ENCODE assay signal across 23 cellular contexts in genomic region chr5:41345295-41345694, GRCh38.
"Had no signal": no experiment of that assay in that cellular context is flagged by ENCODE, and none has a peak within 500 bp of the region (broad histone marks: within the 10 kb centered on the region; RNA-seq: fewer than 3 reads in every experiment).

No MANE protein-coding gene starts in this region.

- H3K27me3 ChIP-seq: foreskin keratinocyte, gastroesophageal sphincter, heart left ventricle, hepatocyte, right atrium auricular region, sigmoid colon, stomach, testis, tibial artery had no signal

- H3K27ac ChIP-seq: dorsolateral prefrontal cortex, foreskin keratinocyte, gastroesophageal sphincter, hepatocyte, parathyroid adenoma, prostate gland, sigmoid colon, stomach, testis, tibial artery had no signal

- H3K4me1 ChIP-seq: foreskin keratinocyte, gastroesophageal sphincter, parathyroid adenoma, prostate gland, sigmoid colon had no signal

- H3K79me2 ChIP-seq: hepatocyte, parathyroid adenoma had no signal

- H3K4me3 ChIP-seq: dorsolateral prefrontal cortex, gastroesophageal sphincter, heart left ventricle, hepatocyte, mucosa of descending colon, prostate gland, right atrium auricular region, sigmoid colon, stomach, testis, tibial artery had no signal

- H3K4me2 ChIP-seq: hepatocyte had no signal

- H3K9ac ChIP-seq: parathyroid adenoma had no signal

- H3K9me3 ChIP-seq: gastroesophageal sphincter, heart left ventricle, mucosa of descending colon, prostate gland, right atrium auricular region, sigmoid colon, stomach, testis, tibial artery had no signal

- DNase-seq: dorsolateral prefrontal cortex; effector CD4-positive, alpha-beta T cell; foreskin keratinocyte; heart left ventricle; kidney; mesenchymal stem cell; mucosa of descending colon; naive B cell; sigmoid colon; stimulated activated CD4-positive, alpha-beta T cell treated with anti-CD3 and anti-CD28 coated beads, Interleukin-2, amount 100 ng/mL, for 24 hours; stimulated activated CD4-positive, alpha-beta T cell treated with anti-CD3 and anti-CD28 coated beads, Interleukin-4, amount 100 ng/mL, for 24 hours; stimulated activated naive CD4-positive, alpha-beta T cell treated with Interleukin-2 at 50 U/mL for 16 hours; stomach; testis; tibial artery had no signal

- ATAC-seq: foreskin keratinocyte; gastroesophageal sphincter; heart left ventricle; left lobe of liver; mucosa of descending colon; natural killer cell treated with Interleukin-12 subunit alpha and Interleukin-12 subunit beta and Interleukin-15 and Interleukin-18, amount 100 ng/mL, for 72 hours; stimulated activated effector memory CD8-positive, alpha-beta T cell treated with anti-CD3 and anti-CD28 coated beads, Interleukin-12 subunit alpha, Interleukin-12 subunit beta, amount 100 ng/mL, for 72 hours had no signal

- H2AFZ ChIP-seq: hepatocyte, parathyroid adenoma had no signal

- H3K36me3 ChIP-seq: gastroesophageal sphincter, heart left ventricle, prostate gland, right atrium auricular region, sigmoid colon, stomach, tibial artery had no signal
